In genomic region chr14:95796846-95797245, GRCh38 we compare ENCODE assay signal across 30 cellular contexts.
"Had no signal": no experiment of that assay in that cellular context is flagged by ENCODE, and none has a peak within 500 bp of the region (broad histone marks: within the 10 kb centered on the region; RNA-seq: fewer than 3 reads in every experiment).

No MANE protein-coding gene starts in this region.

- H3K9me3 ChIP-seq: ascending aorta had no signal

- H3K36me3 ChIP-seq: ascending aorta, cardiac muscle cell, WERI-Rb-1 had no signal

- ATAC-seq: activated CD4-positive, alpha-beta T cell treated with anti-CD3 and anti-CD28 coated beads for 36 hours; activated CD4-positive, CD25-positive, alpha-beta regulatory T cell treated with anti-CD3 and anti-CD28 coated beads, Interleukin-2, amount 50 U/mL, for 24 hours; activated CD8-positive, alpha-beta memory T cell treated with anti-CD3 and anti-CD28 coated beads, Interleukin-2, amount 10 ng/mL, durations not matched to agents 7 days and 5 days; activated CD8-positive, alpha-beta T cell treated with anti-CD3 and anti-CD28 coated beads, Interleukin-2, amount 10 ng/mL, durations not matched to agents 7 days and 5 days; activated naive CD8-positive, alpha-beta T cell treated with anti-CD3 and anti-CD28 coated beads, Interleukin-2, amount 50 U/mL, for 24 hours; WTC11 had no signal

- H3K27me3 ChIP-seq: ascending aorta had no signal

- H3K4me3 ChIP-seq: ascending aorta, cardiac muscle cell had no signal

- DNase-seq: activated CD4-positive, alpha-beta memory T cell treated with anti-CD3 and anti-CD28 coated beads, Interleukin-2, amount 10 ng/mL, durations not matched to agents 7 days and 5 days; activated CD4-positive, alpha-beta T cell treated with anti-CD3 and anti-CD28 coated beads for 1 hour; activated CD4-positive, alpha-beta T cell treated with anti-CD3 and anti-CD28 coated beads for 36 hours; activated CD4-positive, alpha-beta T cell treated with anti-CD3 and anti-CD28 coated beads for 48 hours; activated CD4-positive, alpha-beta T cell treated with anti-CD3 and anti-CD28 coated beads, Interleukin-2, amount 10 ng/mL, durations not matched to agents 7 days and 5 days; activated CD4-positive, alpha-beta T cell treated with anti-CD3 and anti-CD28 coated beads, Interleukin-2, amount 50 U/mL, for 48 hours; activated CD4-positive, CD25-positive, alpha-beta regulatory T cell; activated CD8-positive, alpha-beta memory T cell treated with anti-CD3 and anti-CD28 coated beads for 24 hours; activated CD8-positive, alpha-beta memory T cell treated with anti-CD3 and anti-CD28 coated beads, Interleukin-2, amount 10 ng/mL, durations not matched to agents 7 days and 5 days; activated CD8-positive, alpha-beta memory T cell treated with anti-CD3 and anti-CD28 coated beads, Interleukin-2, amount 50 U/mL, for 48 hours; activated CD8-positive, alpha-beta T cell treated with anti-CD3 and anti-CD28 coated beads, Interleukin-2, amount 10 ng/mL, durations not matched to agents 7 days and 5 days; activated effector memory CD4-positive, alpha-beta T cell treated with Interleukin-2 at 50 U/mL for 16 hours; activated gamma-delta T cell; activated naive CD4-positive, alpha-beta T cell treated with anti-CD3 and anti-CD28 coated beads, Interleukin-2, amount 10 ng/mL, durations not matched to agents 7 days and 5 days; activated naive CD4-positive, alpha-beta T cell treated with Interleukin-2 at 50 U/mL for 16 hours; activated naive CD8-positive, alpha-beta T cell treated with anti-CD3 and anti-CD28 coated beads, Interleukin-2, amount 10 ng/mL, durations not matched to agents 7 days and 5 days; activated naive CD8-positive, alpha-beta T cell treated with anti-CD3 and anti-CD28 coated beads, Interleukin-2, amount 50 U/mL, for 24 hours; activated T-cell treated with anti-CD3 and anti-CD28 coated beads, Interleukin-2, amount 50 U/mL, for 24 hours; activated T-cell treated with anti-CD3 and anti-CD28 coated beads, Interleukin-2, amount 50 U/mL, for 48 hours; amygdala; anterior cingulate cortex; cerebellar nuclear complex; T-helper 1 cell; T-helper 2 cell; T-helper 9 cell; WERI-Rb-1 had no signal

- H3K27ac ChIP-seq: ascending aorta, cardiac muscle cell, WERI-Rb-1 had no signal

- H3K4me1 ChIP-seq: ascending aorta had no signal
